Comparison of ENCODE assay signal across 19 cellular contexts in the genomic region with DNA sequence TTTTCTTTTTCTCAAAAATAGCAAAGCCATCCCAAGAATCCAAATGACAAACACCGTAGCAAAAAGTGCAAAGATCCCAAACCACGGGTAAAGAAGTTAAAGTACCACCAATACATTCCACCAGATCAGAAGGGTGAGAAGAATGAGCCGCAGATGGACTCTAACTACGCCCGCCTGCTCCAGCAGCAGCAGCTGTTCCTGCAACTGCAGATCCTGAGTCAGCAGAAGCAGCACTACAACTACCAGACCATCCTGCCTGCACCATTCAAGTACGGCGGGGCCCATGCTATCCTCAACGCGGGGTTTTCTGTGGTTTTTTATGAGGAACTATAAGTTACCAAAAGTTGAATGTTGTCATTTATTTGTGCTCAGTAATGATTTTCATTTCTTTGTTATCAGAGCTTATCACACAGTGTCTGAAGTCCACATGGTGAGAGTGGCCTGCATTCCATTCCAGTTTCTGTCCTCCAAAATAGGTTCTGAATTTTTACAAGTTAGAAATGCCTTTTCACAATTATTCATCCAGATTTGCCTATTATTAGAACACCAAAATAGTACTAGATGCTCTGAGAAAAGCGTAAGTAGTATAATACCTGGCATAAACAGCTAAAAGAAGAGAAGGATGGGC.
A peak's percentile ranks its signal among the peaks of the same experiment; 100 is the strongest.
DNase-seq lines count a peak whose midpoint lies in the region; ATAC-seq and TF ChIP-seq lines count a peak whose summit lies in the region.
"Had no signal": no experiment of that assay in that cellular context is flagged by ENCODE, and none has a peak within 500 bp of the region (broad histone marks: within the 10 kb centered on the region; RNA-seq: fewer than 3 reads in every experiment).

No MANE protein-coding gene starts in this region.

- no peaks in the 10 kb centered on the region for H3K9me3 Mint-ChIP-seq in chondrocyte (ENCODE audit: low read depth)
- H3K9me3 Mint-ChIP-seq: activated naive CD4-positive, alpha-beta T cell treated with anti-CD3 and anti-CD28 coated beads, Interleukin-2, amount 50 U/mL, for 72 hours; CD8-positive, alpha-beta memory T cell; effector memory CD8-positive, alpha-beta T cell had no signal

- H2AFZ ChIP-seq in KMS-11 (ENCODE audit: low read depth) = no peak overlapping the region

- H3K9me3 ChIP-seq in testis = no peaks in the 10 kb centered on the region
- H3K9me3 ChIP-seq: prostate gland had no signal

- H3K36me3 Mint-ChIP-seq in chondrocyte (ENCODE audit: low read depth) = peaks cover 5% of the 10 kb centered on the region
- H3K36me3 Mint-ChIP-seq: activated naive CD4-positive, alpha-beta T cell treated with anti-CD3 and anti-CD28 coated beads, Interleukin-2, amount 50 U/mL, for 72 hours had no signal

- no peaks in the 10 kb centered on the region for H3K27me3 ChIP-seq in KMS-11 (ENCODE audit: insufficient read depth, low read depth)
- no peaks in the 10 kb centered on the region for H3K27me3 ChIP-seq in testis
- H3K27me3 ChIP-seq: foreskin keratinocyte had no signal

- peak overlapping the region; percentile 39; the same call in 1 of the 2 replicates for H3K4me2 ChIP-seq in KMS-11

- peak; percentile 76 for ATAC-seq in left lobe of liver
- no peak for ATAC-seq in GM18868 (IDR thresholded peaks at IDR 0.05; ENCODE audit: unreplicated experiment)
- ATAC-seq: activated naive CD4-positive, alpha-beta T cell treated with anti-CD3 and anti-CD28 coated beads, Interleukin-2, amount 50 U/mL, for 72 hours; effector memory CD8-positive, alpha-beta T cell; foreskin keratinocyte; GM12878 had no signal

- no peaks in the 10 kb centered on the region for H4K20me1 ChIP-seq in KMS-11 (ENCODE audit: insufficient read depth)

- no peak for TF ChIP-seq POLR2A in testis (IDR thresholded peaks at IDR 0.05)

- H3K27ac ChIP-seq in KMS-11 (peak overlapping the region; percentile 41; the same call in 1 of the 2 replicates), testis (peak overlapping the region in 1 of 2 donors; percentile 48)
- H3K27ac ChIP-seq: foreskin keratinocyte had no signal

- no peak overlapping the region; the same call in 1 of the 2 replicates for H3K9ac ChIP-seq in KMS-11

- H3K4me1 Mint-ChIP-seq in chondrocyte (ENCODE audit: low read depth) = peaks cover 36% of the 10 kb centered on the region
- H3K4me1 Mint-ChIP-seq: CD8-positive, alpha-beta memory T cell had no signal

- DNase-seq in chondrocyte (ENCODE audit: low spot score) = no peak
- DNase-seq in left lobe of liver (ENCODE audit: low spot score) = no peak
- peak; percentile 45 for DNase-seq in testis
- no peak for DNase-seq in posterior vena cava (ENCODE audit: low spot score)
- DNase-seq in activated naive CD4-positive, alpha-beta T cell treated with Interleukin-2 at 50 U/mL for 16 hours = no peak
- DNase-seq: activated CD4-positive, alpha-beta T cell treated with anti-CD3 and anti-CD28 coated beads for 1 hour; activated CD8-positive, alpha-beta memory T cell treated with anti-CD3 and anti-CD28 coated beads, Interleukin-2, amount 50 U/mL, for 48 hours; CD8-positive, alpha-beta memory T cell; effector memory CD8-positive, alpha-beta T cell; EL; foreskin keratinocyte; NCI-H2081; NCI-H69; T-helper 2 cell had no signal

- peak overlapping the region; percentile 58 for H3K27ac Mint-ChIP-seq in chondrocyte (ENCODE audit: unreplicated experiment)
- H3K27ac Mint-ChIP-seq: activated naive CD4-positive, alpha-beta T cell treated with anti-CD3 and anti-CD28 coated beads, Interleukin-2, amount 50 U/mL, for 72 hours; effector memory CD8-positive, alpha-beta T cell had no signal

- H3K27me3 Mint-ChIP-seq in chondrocyte (ENCODE audit: low read depth) = no peaks in the 10 kb centered on the region
- H3K27me3 Mint-ChIP-seq: effector memory CD8-positive, alpha-beta T cell had no signal

- intact Hi-C loops in testis (cut with DNase I; ENCODE audit: low total_unique reads) (loop anchor here (10.0 kb wide), 1 partner anchor 316 kb away; the partner anchor contains the start of gene ERCC4), posterior vena cava (cut with DNase I) (loop anchor here in 1 of 2 donors (10.0 kb wide), 1 partner anchor 316 kb away; the partner anchor contains the start of gene ERCC4)

- H3K36me3 ChIP-seq in KMS-11 (ENCODE audit: insufficient read depth) = no peaks in the 10 kb centered on the region
- no peaks in the 10 kb centered on the region for H3K36me3 ChIP-seq in testis (ENCODE audit: low read depth, missing control alignments)

- H3K4me3 Mint-ChIP-seq in chondrocyte (ENCODE audit: unreplicated experiment) = no peak overlapping the region
- H3K4me3 Mint-ChIP-seq: CD8-positive, alpha-beta memory T cell; effector memory CD8-positive, alpha-beta T cell had no signal

- WGBS in testis, 2 donors = 53 to 76% methylated on average over 10 of the region's 10 CpGs

- peaks cover 43% of the 10 kb centered on the region for H3K4me1 ChIP-seq in KMS-11 (ENCODE audit: low read depth, poor library complexity, severe bottlenecking)
- H3K4me1 ChIP-seq in testis = peaks cover 11% of the 10 kb centered on the region
- H3K4me1 ChIP-seq: foreskin keratinocyte, prostate gland had no signal

- no peak for TF ChIP-seq CTCF in KMS-11 (conservative IDR thresholded peaks at IDR 0.05; ENCODE audit: low read depth, low read length)
- TF ChIP-seq CTCF in chondrocyte (IDR thresholded peaks at IDR 0.05) = no peak
- no peak for TF ChIP-seq CTCF in testis (IDR thresholded peaks at IDR 0.05)

- no peaks in the 10 kb centered on the region for H3K79me2 ChIP-seq in KMS-11 (ENCODE audit: insufficient read depth, low read depth)

- H3K4me3 ChIP-seq in KMS-11 (IDR thresholded peaks at IDR 0.05; ENCODE audit: insufficient read depth, low read depth, low read length) (no peak overlapping the region), testis (no peak overlapping the region)
- H3K4me3 ChIP-seq: GM12878, prostate gland had no signal
